In the genomic region with DNA sequence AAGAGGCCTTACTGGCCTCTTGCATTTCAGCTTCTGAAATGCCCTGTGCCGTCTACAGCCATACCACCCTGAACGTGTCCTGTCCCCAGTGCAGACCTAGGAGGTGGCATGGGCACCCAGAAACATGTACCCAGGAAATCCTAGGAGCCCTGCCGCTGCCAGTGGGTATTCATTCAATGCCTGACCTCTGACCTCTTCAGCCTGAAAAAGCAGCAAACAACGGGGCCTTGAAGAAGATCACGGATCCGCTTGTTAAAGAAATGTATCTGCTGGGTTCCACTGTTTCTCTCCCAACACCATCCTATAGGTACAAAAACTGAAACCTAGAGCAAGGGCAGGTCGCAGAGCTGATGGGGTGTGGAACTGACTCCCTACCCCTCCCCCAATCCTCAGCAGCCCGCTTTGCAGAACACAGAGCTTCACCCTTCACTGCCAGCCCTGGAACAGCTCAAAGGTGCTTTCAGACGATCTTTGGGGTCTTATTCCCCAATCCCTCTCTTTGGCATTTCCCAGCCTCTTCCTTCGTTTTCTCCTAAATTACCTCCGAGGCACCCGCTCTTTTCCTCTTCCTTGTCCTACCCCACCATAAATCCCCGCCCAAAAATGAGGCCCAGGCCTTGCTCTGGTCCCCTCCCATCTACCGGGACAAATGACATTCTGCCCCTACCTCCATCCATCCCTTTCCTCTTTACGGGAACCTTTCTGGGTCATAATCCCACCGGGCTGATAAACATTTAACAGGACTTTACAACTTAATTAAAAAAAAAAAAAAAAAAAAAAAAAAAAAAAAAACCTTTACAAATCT, we compare ENCODE assay signal across 8 cellular contexts. TPM values are rescaled to one million over a fixed set of nuclear protein-coding genes. Genes with fewer than 3 reads are reported as not detected.
DNase-seq lines count a peak whose midpoint lies in the region; ATAC-seq, FAIRE-seq and TF ChIP-seq lines count a peak whose summit lies in the region.
"Not testable (repeated sequence)": the region's sequence is repeated elsewhere in the genome, so short reads cannot be mapped to it uniquely, and the experiment has no call there.

No MANE protein-coding gene starts in this region.

- POLR2A ChIA-PET in CD4-positive, alpha-beta memory T cell (lab: Charles Lee; ENCODE audit: partially characterized antibody); IMR-90 (lab: Charles Lee; ENCODE audit: unreplicated experiment); endothelial cell of umbilical vein (lab: Charles Lee): not testable (repeated sequence)

- peak overlapping the region in 1 of 2 donors; percentile 14 for H3K4me3 ChIP-seq in CD4-positive, alpha-beta memory T cell (ENCODE audit: low read length in 2 of 2)
- peak overlapping the region; percentile 45; the same call in 1 of the 2 replicates for H3K4me3 ChIP-seq in IMR-90 (ENCODE audit: insufficient read depth, low read depth, low read length)
- H3K4me3 ChIP-seq in WERI-Rb-1 (ENCODE audit: low read depth, low read length): peak overlapping the region; percentile 42
- peak overlapping the region; percentile 71 for H3K4me3 ChIP-seq in adipocyte (ENCODE audit: low read length)
- peak overlapping the region in 2 of 3 experiments; percentile 45 to 59 for H3K4me3 ChIP-seq in endothelial cell of umbilical vein (replicated peaks in 1 of 3; ENCODE audit: insufficient read depth in 1 of 3, low read depth in 1 of 3, low read length in 3 of 3)
- peak overlapping the region; percentile 44 for H3K4me3 ChIP-seq in kidney epithelial cell (ENCODE audit: low read depth, low read length)
- H3K4me3 ChIP-seq in osteoblast (ENCODE audit: insufficient read depth, low read length): peak overlapping the region; percentile 65
- H3K4me3 ChIP-seq in tibial artery: peak overlapping the region; percentile 64 to 66

- H3K9me3 ChIP-seq in CD4-positive, alpha-beta memory T cell (ENCODE audit: control insufficient read depth in 1 of 2, low read length in 2 of 2); IMR-90 (ENCODE audit: control insufficient read depth, insufficient read depth, low read length); WERI-Rb-1 (ENCODE audit: severe bottlenecking); adipocyte (ENCODE audit: control insufficient read depth, low read length); endothelial cell of umbilical vein (replicated peaks; ENCODE audit: control insufficient read depth, insufficient read depth, low read length); osteoblast (ENCODE audit: low read depth, low read length); tibial artery: not testable (repeated sequence)

- peak overlapping the region; percentile 83 for H3K4me2 ChIP-seq in IMR-90 (ENCODE audit: low read depth, low read length)
- peak overlapping the region; percentile 45 for H3K4me2 ChIP-seq in endothelial cell of umbilical vein (ENCODE audit: insufficient read depth, low read length)
- peak overlapping the region; percentile 70 for H3K4me2 ChIP-seq in osteoblast (ENCODE audit: insufficient read depth, low read length)

- not testable (repeated sequence) for H2AK5ac ChIP-seq in IMR-90 (ENCODE audit: low read depth, low read length)

- DNase-seq in CD4-positive, alpha-beta memory T cell: peak in 1 of 5 donors; percentile 35
- not testable (repeated sequence) for DNase-seq in IMR-90; WERI-Rb-1; adipocyte (ENCODE audit: low read depth); endothelial cell of umbilical vein (ENCODE audit: low read depth, low spot score); kidney epithelial cell (ENCODE audit: low read depth); osteoblast (ENCODE audit: insufficient read length, low spot score, missing footprints); tibial artery

- H3K18ac ChIP-seq in IMR-90 (ENCODE audit: low read depth, low read length): not testable (repeated sequence)

- H3K27me3 Mint-ChIP-seq in CD4-positive, alpha-beta memory T cell: not testable (repeated sequence)

- not testable (repeated sequence) for H4K8ac ChIP-seq in IMR-90 (ENCODE audit: low read depth in 2 of 2, low read length in 2 of 2)

- not testable (repeated sequence) for TF ChIP-seq POLR2A in IMR-90 (IDR thresholded peaks at IDR 0.05; ENCODE audit: low read depth, low read length); endothelial cell of umbilical vein (IDR thresholded peaks at IDR 0.05; ENCODE audit: low read depth, low read length)

- H3K14ac ChIP-seq in IMR-90 (replicated peaks; ENCODE audit: low read depth, low read length): not testable (repeated sequence)

- not testable (repeated sequence) for TF ChIP-seq RAD21 in IMR-90 (IDR thresholded peaks at IDR 0.05; ENCODE audit: low read length)

- H3K27ac ChIP-seq in CD4-positive, alpha-beta memory T cell (ENCODE audit: low read depth, low read length); IMR-90 (ENCODE audit: insufficient read depth, low read length); WERI-Rb-1; endothelial cell of umbilical vein (ENCODE audit: insufficient read depth, low read depth, low read length); osteoblast (ENCODE audit: low read depth, low read length); tibial artery: not testable (repeated sequence)

- not testable (repeated sequence) for H2BK5ac ChIP-seq in IMR-90 (ENCODE audit: low read depth, low read length, poor library complexity, severe bottlenecking)

- no CpG with 5 or more reads among the region's 16 CpGs for WGBS in IMR-90 (ENCODE audit: extremely low coverage in 2 of 2, insufficient read length in 1 of 2), 2 experiments

- not testable (repeated sequence) for H2AFZ ChIP-seq in IMR-90 (replicated peaks; ENCODE audit: low read length, poor library complexity); endothelial cell of umbilical vein (ENCODE audit: low read depth, low read length); osteoblast (ENCODE audit: low read length)

- H3K4me3 Mint-ChIP-seq in CD4-positive, alpha-beta memory T cell: peak overlapping the region; percentile 38 to 72 (median 67)

- not testable (repeated sequence) for H3K4me1 ChIP-seq in CD4-positive, alpha-beta memory T cell (ENCODE audit: insufficient read depth, low read length); IMR-90 (ENCODE audit: control insufficient read depth, insufficient read depth, low read length); adipocyte (ENCODE audit: control insufficient read depth, insufficient read depth, low read length); endothelial cell of umbilical vein (ENCODE audit: control insufficient read depth, extremely low read depth, insufficient read depth, low read length); osteoblast (ENCODE audit: insufficient read depth, low read length); tibial artery

- H3K27me3 ChIP-seq in CD4-positive, alpha-beta memory T cell (ENCODE audit: insufficient read depth, low read length); IMR-90 (ENCODE audit: control insufficient read depth, insufficient read depth, low read length); WERI-Rb-1 (ENCODE audit: insufficient read depth, low read depth, severe bottlenecking); adipocyte (replicated peaks; ENCODE audit: control insufficient read depth, insufficient read depth, low read length); endothelial cell of umbilical vein (ENCODE audit: control insufficient read depth in 2 of 2, insufficient read depth in 2 of 2, low read length in 2 of 2); kidney epithelial cell (ENCODE audit: control insufficient read depth, insufficient read depth, low read length); osteoblast (ENCODE audit: insufficient read depth, low read length); tibial artery: not testable (repeated sequence)

- H2AK9ac ChIP-seq in IMR-90 (replicated peaks; ENCODE audit: low read depth, low read length, poor library complexity): not testable (repeated sequence)

- H3K36me3 ChIP-seq in CD4-positive, alpha-beta memory T cell (ENCODE audit: insufficient read depth, low read length); IMR-90 (ENCODE audit: control insufficient read depth, insufficient read depth, low read length); WERI-Rb-1; adipocyte (ENCODE audit: control insufficient read depth, insufficient read depth, low read length, severe bottlenecking); endothelial cell of umbilical vein (ENCODE audit: control insufficient read depth in 2 of 2, extremely low read depth in 1 of 2, insufficient read depth in 2 of 2, low read length in 2 of 2); kidney epithelial cell (ENCODE audit: control insufficient read depth, insufficient read depth, low read length); osteoblast (ENCODE audit: insufficient read depth, low read length); tibial artery: not testable (repeated sequence)

- H4K20me1 ChIP-seq in IMR-90 (ENCODE audit: insufficient read depth, low read length); endothelial cell of umbilical vein (replicated peaks; ENCODE audit: control insufficient read depth, extremely low read depth, insufficient read depth, low read length); osteoblast (ENCODE audit: insufficient read depth, low read length): not testable (repeated sequence)

- peaks cover 10 to 17% (median 15%) of the 10 kb centered on the region in 4 donors for H3K4me1 Mint-ChIP-seq in CD4-positive, alpha-beta memory T cell

- H2BK15ac ChIP-seq in IMR-90 (ENCODE audit: low read depth, low read length): not testable (repeated sequence)

- intact Hi-C loops in CD4-positive, alpha-beta memory T cell (cut with micrococcal nuclease); IMR-90 (cut with micrococcal nuclease); endothelial cell of umbilical vein (cut with micrococcal nuclease); tibial artery (cut with DNase I; ENCODE audit: low total_unique reads): not testable (repeated sequence)

- H4K5ac ChIP-seq in IMR-90 (ENCODE audit: low read depth, low read length): not testable (repeated sequence)

- not testable (repeated sequence) for H3K4ac ChIP-seq in IMR-90 (ENCODE audit: low read depth, low read length)

- FAIRE-seq in endothelial cell of umbilical vein (lab: Jason Lieb, UNC): not testable (repeated sequence)

- H3K79me2 ChIP-seq in endothelial cell of umbilical vein (ENCODE audit: control insufficient read depth, insufficient read depth, low read length); osteoblast (ENCODE audit: insufficient read depth, low read length): not testable (repeated sequence)

- in situ Hi-C loops in IMR-90 (cut with MboI; ENCODE audit: low sequenced_read_pairs): not testable (repeated sequence)

- H3K27ac Mint-ChIP-seq in CD4-positive, alpha-beta memory T cell: peak overlapping the region in 4 of 7 donors; percentile 4 to 65 (median 42)

- not testable (repeated sequence) for H3K23ac ChIP-seq in IMR-90 (ENCODE audit: low read depth, low read length)

- TF ChIP-seq CTCF in IMR-90 (conservative IDR thresholded peaks at IDR 0.05; ENCODE audit: low read depth, low read length); WERI-Rb-1 (IDR thresholded peaks at IDR 0.05; ENCODE audit: low read depth, low read length); endothelial cell of umbilical vein (IDR thresholded peaks at IDR 0.05; ENCODE audit: extremely low read depth in 1 of 2, insufficient read depth in 1 of 2, low read depth in 1 of 2, low read length in 2 of 2); kidney epithelial cell (IDR thresholded peaks at IDR 0.05; ENCODE audit: insufficient read depth, low read length, poor library complexity, severe bottlenecking); osteoblast (IDR thresholded peaks at IDR 0.05; ENCODE audit: extremely low read depth, low read depth, low read length); tibial artery (IDR thresholded peaks at IDR 0.05): not testable (repeated sequence)

- H3K9me1 ChIP-seq in IMR-90 (ENCODE audit: insufficient read depth, low read length); endothelial cell of umbilical vein (replicated peaks; ENCODE audit: control insufficient read depth, extremely low read depth, insufficient read depth, low read length): not testable (repeated sequence)

- dilution Hi-C loops in IMR-90 (cut with HindIII; ENCODE audit: low sequenced_read_pairs, unreplicated experiment); endothelial cell of umbilical vein (cut with MboI; ENCODE audit: extremely low pct_ligation_motif_present, low sequenced_read_pairs): not testable (repeated sequence)

- not testable (repeated sequence) for H2BK20ac ChIP-seq in IMR-90 (ENCODE audit: low read depth, low read length)

- not testable (repeated sequence) for ATAC-seq in IMR-90 (ENCODE audit: low read depth)

- not testable (repeated sequence) for H2BK120ac ChIP-seq in IMR-90 (ENCODE audit: low read depth, low read length)

- H3K56ac ChIP-seq in IMR-90 (ENCODE audit: extremely low read depth, insufficient read depth, low read length): not testable (repeated sequence)

- not testable (repeated sequence) for H4K91ac ChIP-seq in IMR-90 (ENCODE audit: insufficient read depth, low read depth, low read length)

- not testable (repeated sequence) for H3K9me3 Mint-ChIP-seq in CD4-positive, alpha-beta memory T cell

- peak overlapping the region; percentile 60; the same call in 1 of the 2 replicates for H3K9ac ChIP-seq in IMR-90 (ENCODE audit: low read depth, low read length)
- peak overlapping the region; percentile 29 for H3K9ac ChIP-seq in adipocyte (ENCODE audit: low read length)
- H3K9ac ChIP-seq in endothelial cell of umbilical vein (replicated peaks; ENCODE audit: extremely low read depth, insufficient read depth, low read length): peak overlapping the region; percentile 9

- H3K79me1 ChIP-seq in IMR-90 (ENCODE audit: low read depth in 1 of 2, low read length in 2 of 2): not testable (repeated sequence)

- not testable (repeated sequence) for H3K36me3 Mint-ChIP-seq in CD4-positive, alpha-beta memory T cell

- CTCF ChIA-PET in CD4-positive, alpha-beta memory T cell (lab: Charles Lee; ENCODE audit: partially characterized antibody); IMR-90 (lab: Yijun Ruan, JAX); endothelial cell of umbilical vein (lab: Charles Lee): not testable (repeated sequence)

- not testable (repeated sequence) for BruUV-seq in IMR-90 (replicated peaks; lab: Mats Ljungman, UMichigan); endothelial cell of umbilical vein (replicated peaks; lab: Mats Ljungman, UMichigan)

RNA-seq across cellular contexts. Expression of gene NOMO2, which starts 1.3 kb away (rescaled TPM):
- 100 to 1,000 TPM; 104 to 115 TPM for total RNA-seq in CD4-positive, alpha-beta memory T cell
- 10 to 100 TPM; 77.9 to 81.7 TPM for polyA plus RNA-seq in CD4-positive, alpha-beta memory T cell
- total RNA-seq in IMR-90 (2012; rRNA removed): 89.7 and 103 TPM in 2 replicates
- 184 and 195 TPM in 2 replicates for polyA plus RNA-seq in IMR-90 (2012; rRNA removed)
- 140 and 183 TPM in 2 replicates for polyA plus RNA-seq in IMR-90 (2012; cell fraction: cytosol; rRNA removed)
- 136 and 180 TPM in 2 replicates for polyA plus RNA-seq in IMR-90 (2012; cell fraction: nucleus; rRNA removed; ENCODE audit: low replicate concordance)
- total RNA-seq in endothelial cell of umbilical vein: 155 and 219 TPM in 2 replicates
- 223 and 235 TPM in 2 replicates for polyA plus RNA-seq in endothelial cell of umbilical vein
- 216 and 223 TPM in 2 replicates for polyA plus RNA-seq in endothelial cell of umbilical vein (2011; cell fraction: cytosol; rRNA removed)
- polyA plus RNA-seq in endothelial cell of umbilical vein (2011; cell fraction: nucleus; rRNA removed): 215 and 217 TPM in 2 replicates
- polyA plus RNA-seq in endothelial cell of umbilical vein (2012): 161 and 209 TPM in 2 replicates
- 165 and 237 TPM in 2 replicates for polyA minus RNA-seq in endothelial cell of umbilical vein
- polyA minus RNA-seq in endothelial cell of umbilical vein (2011; cell fraction: cytosol; rRNA and poly(A)+ RNA removed): 67.1 TPM
- 66.8 and 83.6 TPM in 2 replicates for polyA minus RNA-seq in endothelial cell of umbilical vein (2011; cell fraction: nucleus; rRNA and poly(A)+ RNA removed)
- 136 and 137 TPM in 2 replicates for total RNA-seq in kidney epithelial cell
- 92.5 and 106 TPM in 2 replicates for total RNA-seq in osteoblast

Comparison
In these comparisons a context has a peak if more than half of its experiments do, and no peak if none do; other contexts are left out.
1. H3K9ac ChIP-seq: peak in every context shown above with its lines; median percentile 60 in IMR-90; 29 in adipocyte; 9 in endothelial cell of umbilical vein.